18 cellular contexts compared by ENCODE assay signal in the genomic region with DNA sequence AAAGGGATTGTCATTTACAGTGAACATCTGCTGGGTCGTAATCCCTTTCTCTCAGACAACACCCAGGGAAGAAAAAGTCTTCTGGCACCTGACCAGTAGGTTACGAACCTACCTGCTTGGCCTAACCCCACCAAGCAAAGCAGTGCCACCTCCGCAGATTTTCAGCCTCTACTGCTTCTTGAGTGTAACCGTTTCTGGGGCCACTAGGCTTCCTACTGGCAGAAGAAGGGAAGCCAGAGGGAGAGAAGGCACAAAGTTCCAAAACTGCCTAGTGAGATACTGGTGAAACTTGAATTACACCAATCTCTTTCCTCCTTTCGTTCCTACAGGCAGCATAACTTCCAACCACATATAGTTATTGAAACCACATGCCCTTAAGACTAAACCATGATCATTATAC.
"Had no signal": no experiment of that assay in that cellular context is flagged by ENCODE, and none has a peak within 500 bp of the region (broad histone marks: within the 10 kb centered on the region; RNA-seq: fewer than 3 reads in every experiment).

No MANE protein-coding gene starts in this region.

- H3K4me3 ChIP-seq: adrenal gland, coronary artery, gastrocnemius medialis, heart right ventricle, transverse colon had no signal

- H3K4me3 Mint-ChIP-seq: activated CD8-positive, alpha-beta T cell treated with anti-CD3 and anti-CD28 coated beads, Interleukin-2, amount 10 ng/mL, durations not matched to agents 7 days and 5 days; activated naive CD4-positive, alpha-beta T cell treated with anti-CD3 and anti-CD28 coated beads, Interleukin-2, amount 10 ng/mL, durations not matched to agents 7 days and 5 days; natural killer cell treated with Interleukin-12 subunit alpha and Interleukin-12 subunit beta and Interleukin-15 and Interleukin-18, amount 100 ng/mL, for 72 hours; stimulated activated naive B cell treated with anti-CD40 and anti-IgM and Interleukin-4, amounts not matched to agents 10 μg/mL and 1 μg/mL and 100 μg/mL, for 72 hours had no signal

- H3K27ac Mint-ChIP-seq: activated CD8-positive, alpha-beta T cell treated with anti-CD3 and anti-CD28 coated beads, Interleukin-2, amount 10 ng/mL, durations not matched to agents 7 days and 5 days; activated naive CD4-positive, alpha-beta T cell treated with anti-CD3 and anti-CD28 coated beads, Interleukin-2, amount 10 ng/mL, durations not matched to agents 7 days and 5 days; natural killer cell treated with Interleukin-12 subunit alpha and Interleukin-12 subunit beta and Interleukin-15 and Interleukin-18, amount 100 ng/mL, for 72 hours; stimulated activated naive B cell treated with anti-CD40 and anti-IgM and Interleukin-4, amounts not matched to agents 10 μg/mL and 1 μg/mL and 100 μg/mL, for 72 hours had no signal

- ATAC-seq: activated CD4-positive, CD25-positive, alpha-beta regulatory T cell treated with anti-CD3 and anti-CD28 coated beads, Interleukin-2, amount 50 U/mL, for 24 hours; activated CD8-positive, alpha-beta T cell treated with anti-CD3 and anti-CD28 coated beads, Interleukin-2, amount 10 ng/mL, durations not matched to agents 7 days and 5 days; gastrocnemius medialis; heart right ventricle; left lobe of liver; natural killer cell treated with Interleukin-12 subunit alpha and Interleukin-12 subunit beta and Interleukin-15 and Interleukin-18, amount 100 ng/mL, for 72 hours; sciatic nerve; stimulated activated naive B cell treated with anti-CD40 and anti-IgM and Interleukin-4, amounts not matched to agents 10 μg/mL and 1 μg/mL and 100 μg/mL, for 72 hours had no signal

- H3K9me3 ChIP-seq: adrenal gland, gastrocnemius medialis, heart right ventricle, transverse colon had no signal

- H3K27ac ChIP-seq: adrenal gland, coronary artery, gastrocnemius medialis, heart right ventricle, transverse colon had no signal

- H3K9me3 Mint-ChIP-seq: activated naive CD4-positive, alpha-beta T cell treated with anti-CD3 and anti-CD28 coated beads, Interleukin-2, amount 10 ng/mL, durations not matched to agents 7 days and 5 days; natural killer cell treated with Interleukin-12 subunit alpha and Interleukin-12 subunit beta and Interleukin-15 and Interleukin-18, amount 100 ng/mL, for 72 hours; stimulated activated naive B cell treated with anti-CD40 and anti-IgM and Interleukin-4, amounts not matched to agents 10 μg/mL and 1 μg/mL and 100 μg/mL, for 72 hours had no signal

- H3K27me3 ChIP-seq: adrenal gland had no signal

- H3K36me3 ChIP-seq: adrenal gland, gastrocnemius medialis, heart right ventricle, transverse colon had no signal

- DNase-seq: activated CD8-positive, alpha-beta T cell treated with anti-CD3 and anti-CD28 coated beads, Interleukin-2, amount 10 ng/mL, durations not matched to agents 7 days and 5 days; activated naive CD4-positive, alpha-beta T cell treated with anti-CD3 and anti-CD28 coated beads, Interleukin-2, amount 10 ng/mL, durations not matched to agents 7 days and 5 days; adrenal gland; caudate nucleus; effector CD4-positive, alpha-beta T cell; gastrocnemius medialis; heart right ventricle; islet precursor cell; mammary epithelial cell; stimulated activated CD4-positive, alpha-beta T cell treated with anti-CD3 and anti-CD28 coated beads, Interleukin-2, amount 100 ng/mL, for 24 hours; stimulated activated naive B cell treated with anti-CD40 and anti-IgM and Interleukin-4, amounts not matched to agents 10 μg/mL and 1 μg/mL and 100 μg/mL, for 72 hours; T-helper 2 cell; transverse colon had no signal
